In genomic region chr12:52173526-52173925, GRCh38 we compare ENCODE assay signal across 17 cellular contexts. TPM values are rescaled to one million over a fixed set of nuclear protein-coding genes. Genes with fewer than 3 reads are reported as not detected.
DNase-seq lines count a peak whose midpoint lies in the region; ATAC-seq, FAIRE-seq and TF ChIP-seq lines count a peak whose summit lies in the region.
"Had no signal": no experiment of that assay in that cellular context is flagged by ENCODE, and none has a peak within 500 bp of the region (broad histone marks: within the 10 kb centered on the region; RNA-seq: fewer than 3 reads in every experiment).

No MANE protein-coding gene starts in this region.

- no peak for TF ChIP-seq CTCF in RWPE2 (IDR thresholded peaks at IDR 0.05; ENCODE audit: poor library complexity, severe bottlenecking)
- no peak for TF ChIP-seq CTCF in activated CD8-positive, alpha-beta T cell treated with anti-CD3 and anti-CD28 coated beads for 36 hours (IDR thresholded peaks at IDR 0.05)

- ATAC-seq in RWPE2 (ENCODE audit: low read depth): no peak
- ATAC-seq in stimulated activated effector memory CD8-positive, alpha-beta T cell treated with anti-CD3 and anti-CD28 coated beads, Interleukin-12 subunit alpha, Interleukin-12 subunit beta, amount 100 ng/mL, for 72 hours: peak; percentile 3
- ATAC-seq in activated CD8-positive, alpha-beta T cell treated with anti-CD3 and anti-CD28 coated beads for 36 hours: no peak
- ATAC-seq in HG02798 (IDR thresholded peaks at IDR 0.05; ENCODE audit: poor library complexity, unreplicated experiment): no peak
- ATAC-seq: GM23338 had no signal

- H3K27ac Mint-ChIP-seq in stimulated activated effector memory CD8-positive, alpha-beta T cell treated with anti-CD3 and anti-CD28 coated beads, Interleukin-12 subunit alpha, Interleukin-12 subunit beta, amount 100 ng/mL, for 72 hours: no peak overlapping the region
- H3K27ac Mint-ChIP-seq in activated CD8-positive, alpha-beta T cell treated with anti-CD3 and anti-CD28 coated beads for 36 hours: no peak overlapping the region
- H3K27ac Mint-ChIP-seq: CD8-positive, alpha-beta memory T cell; GM23338; H9 had no signal

- no peaks in the 10 kb centered on the region for H3K27me3 Mint-ChIP-seq in activated CD8-positive, alpha-beta T cell treated with anti-CD3 and anti-CD28 coated beads for 36 hours
- H3K27me3 Mint-ChIP-seq: CD8-positive, alpha-beta memory T cell had no signal

- H3K9me3 ChIP-seq in RWPE2 (ENCODE audit: severe bottlenecking): no peaks in the 10 kb centered on the region
- H3K9me3 ChIP-seq in mesenchymal stem cell (ENCODE audit: control insufficient read depth, low read length): no peaks in the 10 kb centered on the region
- no peaks in the 10 kb centered on the region for H3K9me3 ChIP-seq in Karpas-422 (ENCODE audit: low read length)
- H3K9me3 ChIP-seq: A549, BE2C, Caco-2 had no signal

- no peaks in the 10 kb centered on the region for H3K79me1 ChIP-seq in mesenchymal stem cell (replicated peaks; ENCODE audit: low read length, poor library complexity, severe bottlenecking)

- H2BK5ac ChIP-seq in mesenchymal stem cell (ENCODE audit: low read depth, low read length, poor library complexity, severe bottlenecking): no peak overlapping the region

- H4K91ac ChIP-seq in mesenchymal stem cell (ENCODE audit: low read length): peak overlapping the region; percentile 44

- 97% methylated on average over 18 of the region's 20 CpGs for WGBS in mesenchymal stem cell

- no peak overlapping the region for H3K4me2 ChIP-seq in mesenchymal stem cell (ENCODE audit: low read length, poor library complexity, severe bottlenecking)
- H3K4me2 ChIP-seq in Karpas-422 (ENCODE audit: low read depth, low read length, poor library complexity, severe bottlenecking): no peak overlapping the region
- H3K4me2 ChIP-seq: A549, GM23338 had no signal

- TF ChIP-seq POLR2A in GM12892 (IDR thresholded peaks at IDR 0.05; ENCODE audit: low read depth, low read length): no peak

- no peak for TF ChIP-seq RAD21 in Ishikawa (IDR thresholded peaks at IDR 0.05; ENCODE audit: low read depth)

- no peaks in the 10 kb centered on the region for H3K9me3 Mint-ChIP-seq in stimulated activated effector memory CD8-positive, alpha-beta T cell treated with anti-CD3 and anti-CD28 coated beads, Interleukin-12 subunit alpha, Interleukin-12 subunit beta, amount 100 ng/mL, for 72 hours
- no peaks in the 10 kb centered on the region for H3K9me3 Mint-ChIP-seq in activated CD8-positive, alpha-beta T cell treated with anti-CD3 and anti-CD28 coated beads for 36 hours
- H3K9me3 Mint-ChIP-seq: CD8-positive, alpha-beta memory T cell; GM23338; H9 had no signal

- no peak overlapping the region for H3K4ac ChIP-seq in mesenchymal stem cell (ENCODE audit: low read depth in 1 of 2, low read length in 2 of 2)

- no peaks in the 10 kb centered on the region for H3K36me3 Mint-ChIP-seq in stimulated activated effector memory CD8-positive, alpha-beta T cell treated with anti-CD3 and anti-CD28 coated beads, Interleukin-12 subunit alpha, Interleukin-12 subunit beta, amount 100 ng/mL, for 72 hours
- H3K36me3 Mint-ChIP-seq in activated CD8-positive, alpha-beta T cell treated with anti-CD3 and anti-CD28 coated beads for 36 hours (ENCODE audit: low read depth): no peaks in the 10 kb centered on the region
- H3K36me3 Mint-ChIP-seq: CD8-positive, alpha-beta memory T cell had no signal

- intact Hi-C loops in activated CD8-positive, alpha-beta T cell treated with anti-CD3 and anti-CD28 coated beads for 36 hours (cut with micrococcal nuclease): no loop called here

- no peaks in the 10 kb centered on the region for H3K27me3 ChIP-seq in RWPE2 (ENCODE audit: insufficient read depth, poor library complexity, severe bottlenecking)
- no peaks in the 10 kb centered on the region for H3K27me3 ChIP-seq in mesenchymal stem cell (ENCODE audit: control insufficient read depth in 1 of 2, insufficient read depth in 1 of 2, low read length in 2 of 2)
- no peaks in the 10 kb centered on the region for H3K27me3 ChIP-seq in Karpas-422 (ENCODE audit: low read length)
- H3K27me3 ChIP-seq: BE2C had no signal

- no peak overlapping the region for H3K4me3 Mint-ChIP-seq in stimulated activated effector memory CD8-positive, alpha-beta T cell treated with anti-CD3 and anti-CD28 coated beads, Interleukin-12 subunit alpha, Interleukin-12 subunit beta, amount 100 ng/mL, for 72 hours
- no peak overlapping the region for H3K4me3 Mint-ChIP-seq in activated CD8-positive, alpha-beta T cell treated with anti-CD3 and anti-CD28 coated beads for 36 hours
- H3K4me3 Mint-ChIP-seq: CD8-positive, alpha-beta memory T cell; GM23338; H9 had no signal

- H3K4me1 ChIP-seq in RWPE2 (ENCODE audit: insufficient read depth, poor library complexity, severe bottlenecking) (peaks cover 19% of the 10 kb centered on the region), mesenchymal stem cell (ENCODE audit: control insufficient read depth, insufficient read depth, low read depth, low read length) (peaks cover 32% of the 10 kb centered on the region), Karpas-422 (ENCODE audit: low read length) (no peaks in the 10 kb centered on the region)

- DNase-seq in RWPE2 (ENCODE audit: low spot score) (no peak), mesenchymal stem cell (no peak), GM12892 (ENCODE audit: insufficient read length) (no peak), Karpas-422 (no peak)
- DNase-seq in stimulated activated effector memory CD8-positive, alpha-beta T cell treated with anti-CD3 and anti-CD28 coated beads, Interleukin-12 subunit alpha, Interleukin-12 subunit beta, amount 100 ng/mL, for 72 hours (ENCODE audit: low spot score in 2 of 2): no peak
- no peak for DNase-seq in activated CD8-positive, alpha-beta T cell treated with anti-CD3 and anti-CD28 coated beads for 36 hours
- DNase-seq: BE2C; Caco-2; CD8-positive, alpha-beta memory T cell; DMS53; GF-D8; H9 had no signal

- H3K4me1 Mint-ChIP-seq in stimulated activated effector memory CD8-positive, alpha-beta T cell treated with anti-CD3 and anti-CD28 coated beads, Interleukin-12 subunit alpha, Interleukin-12 subunit beta, amount 100 ng/mL, for 72 hours: no peaks in the 10 kb centered on the region
- no peaks in the 10 kb centered on the region for H3K4me1 Mint-ChIP-seq in activated CD8-positive, alpha-beta T cell treated with anti-CD3 and anti-CD28 coated beads for 36 hours (ENCODE audit: low read depth)
- H3K4me1 Mint-ChIP-seq: CD8-positive, alpha-beta memory T cell had no signal

- POLR2A ChIA-PET in activated CD8-positive, alpha-beta T cell treated with anti-CD3 and anti-CD28 coated beads for 36 hours (lab: Charles Lee): no interaction called here

- no peaks in the 10 kb centered on the region for H3K79me2 ChIP-seq in Karpas-422 (ENCODE audit: low read length)

- H2AFZ ChIP-seq in mesenchymal stem cell (ENCODE audit: low read depth, low read length) (no peak overlapping the region), Karpas-422 (ENCODE audit: low read length) (no peak overlapping the region)
- H2AFZ ChIP-seq: GM23338 had no signal

- H2AK5ac ChIP-seq in mesenchymal stem cell (ENCODE audit: low read length, severe bottlenecking): no peak overlapping the region

- peak overlapping the region in 1 of 2 experiments; percentile 8 for H2BK12ac ChIP-seq in mesenchymal stem cell (ENCODE audit: low read length in 2 of 2)

- no peaks in the 10 kb centered on the region for H3K9me2 ChIP-seq in Karpas-422 (replicated peaks; ENCODE audit: insufficient read depth, low read length)

- FAIRE-seq in GM12892 (lab: Jason Lieb, UNC): no peak
- FAIRE-seq: A549 had no signal

- H3K4me3 ChIP-seq in RWPE2 (ENCODE audit: severe bottlenecking) (no peak overlapping the region), mesenchymal stem cell (ENCODE audit: insufficient read depth in 1 of 2, low read depth in 1 of 2, low read length in 2 of 2) (no peak overlapping the region), Karpas-422 (ENCODE audit: low read length) (no peak overlapping the region)
- H3K4me3 ChIP-seq: A549, GM23338 had no signal

- H2BK120ac ChIP-seq in mesenchymal stem cell (ENCODE audit: low read depth, low read length): no peak overlapping the region

- H2BK15ac ChIP-seq in mesenchymal stem cell (ENCODE audit: low read depth, poor library complexity, severe bottlenecking): no peak overlapping the region

- CTCF ChIA-PET in activated CD8-positive, alpha-beta T cell treated with anti-CD3 and anti-CD28 coated beads for 36 hours (lab: Charles Lee): interaction anchor here (0.8 to 1.3 kb wide), 4 partner anchors 49 to 807 kb away, joined by 3 read pairs; no protein-coding TSS in a partner anchor

- no peak overlapping the region for H3K23ac ChIP-seq in mesenchymal stem cell (ENCODE audit: low read length in 2 of 2)

- H4K8ac ChIP-seq in mesenchymal stem cell (ENCODE audit: low read length): peak overlapping the region; percentile 3

- H3K9ac ChIP-seq in mesenchymal stem cell (ENCODE audit: low read length) (no peak overlapping the region), Karpas-422 (ENCODE audit: low read length) (no peak overlapping the region)

- H3K36me3 ChIP-seq in RWPE2 (ENCODE audit: low read depth) (peaks cover 6% of the 10 kb centered on the region; the same call in 1 of the 2 replicates), mesenchymal stem cell (ENCODE audit: control insufficient read depth in 1 of 2, insufficient read depth in 2 of 2, low read depth in 1 of 2, low read length in 2 of 2) (peaks cover 0 to 14% of the 10 kb centered on the region in 2 experiments), Karpas-422 (ENCODE audit: insufficient read depth, low read length) (no peaks in the 10 kb centered on the region)
- H3K36me3 ChIP-seq: BE2C had no signal

- no peak overlapping the region for H3K18ac ChIP-seq in mesenchymal stem cell (ENCODE audit: low read depth in 1 of 2, low read length in 2 of 2)

- H3K27ac ChIP-seq in RWPE2 (ENCODE audit: poor library complexity, severe bottlenecking): peak overlapping the region; percentile 91
- no peak overlapping the region for H3K27ac ChIP-seq in mesenchymal stem cell (ENCODE audit: low read length, poor library complexity, severe bottlenecking)
- no peak overlapping the region for H3K27ac ChIP-seq in Karpas-422 (ENCODE audit: low read length)
- H3K27ac ChIP-seq: C4-2B had no signal

- TF ChIP-seq EP300 in Ishikawa (IDR thresholded peaks at IDR 0.05; ENCODE audit: borderline replicate concordance): no peak

- no peaks in the 10 kb centered on the region for H4K20me1 ChIP-seq in Karpas-422 (ENCODE audit: insufficient read depth, low read depth, low read length)

- peak overlapping the region in 1 of 2 experiments; percentile 32 for H3K14ac ChIP-seq in mesenchymal stem cell (ENCODE audit: low read length in 2 of 2)

RNA-seq across cellular contexts. Expression of gene KRT80, which starts 18.3 kb away (rescaled TPM):
- 0.72 TPM for polyA plus RNA-seq in mesenchymal stem cell (2013, experiment 1 of 2)
- polyA plus RNA-seq in mesenchymal stem cell (2013, experiment 2 of 2): 0.84 TPM
- polyA plus RNA-seq in GM12892 (2012; ENCODE audit: missing spikeins): not detected
- not detected in 2 replicates for total RNA-seq in Karpas-422 (2014; rRNA removed; shearing (Covaris generic); ENCODE audit: low replicate concordance)
- total RNA-seq in activated CD8-positive, alpha-beta T cell treated with anti-CD3 and anti-CD28 coated beads for 36 hours: not detected
- total RNA-seq: CD8-positive, alpha-beta memory T cell; GM23338; H9 had no signal
- polyA plus RNA-seq: CD8-positive, alpha-beta memory T cell; GM23338 had no signal

RNA-seq across cellular contexts. Expression of gene KRT7, which starts 59.5 kb away (rescaled TPM):
- 5.1 TPM for polyA plus RNA-seq in mesenchymal stem cell (2013, experiment 1 of 2)
- 5.7 TPM for polyA plus RNA-seq in mesenchymal stem cell (2013, experiment 2 of 2)
- 10.7 TPM for polyA plus RNA-seq in GM12892 (2012; ENCODE audit: missing spikeins)
- not detected in 2 replicates for total RNA-seq in Karpas-422 (2014; rRNA removed; shearing (Covaris generic); ENCODE audit: low replicate concordance)
- 1 to 10 TPM; 2.1 to 3.1 TPM for total RNA-seq in activated CD8-positive, alpha-beta T cell treated with anti-CD3 and anti-CD28 coated beads for 36 hours
- polyA plus RNA-seq: CD8-positive, alpha-beta memory T cell had no signal
